Comparison of ENCODE assay signal across 17 cellular contexts in the genomic region with DNA sequence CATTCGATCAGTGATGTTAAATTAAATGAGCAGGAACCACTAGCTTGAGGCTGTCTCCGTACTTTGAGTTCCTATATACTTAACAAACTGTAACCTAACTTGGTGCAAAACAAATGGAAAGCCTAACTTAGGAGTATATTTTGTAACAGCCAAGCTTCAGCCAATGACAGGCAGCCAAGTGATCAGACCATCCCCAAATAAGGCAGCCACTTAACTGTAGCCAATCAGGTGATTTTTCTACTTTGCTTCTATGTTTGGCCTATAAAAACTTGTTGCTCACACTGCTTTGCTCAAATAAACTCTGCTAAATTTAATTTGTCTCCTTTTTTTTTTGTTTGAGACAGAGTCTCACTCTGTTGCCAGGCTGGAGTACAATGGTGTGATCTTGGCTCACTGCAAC. TPM values are rescaled to one million over a fixed set of nuclear protein-coding genes. Genes with fewer than 3 reads are reported as not detected.
DNase-seq lines count a peak whose midpoint lies in the region; ATAC-seq and TF ChIP-seq lines count a peak whose summit lies in the region.
"Had no signal": no experiment of that assay in that cellular context is flagged by ENCODE, and none has a peak within 500 bp of the region (broad histone marks: within the 10 kb centered on the region; RNA-seq: fewer than 3 reads in every experiment).

No MANE protein-coding gene starts in this region.

- H3K9me2 ChIP-seq in GM23338 (ENCODE audit: insufficient read depth): no peaks in the 10 kb centered on the region

- no peaks in the 10 kb centered on the region for H3K79me1 ChIP-seq in mesenchymal stem cell (replicated peaks; ENCODE audit: low read length, poor library complexity, severe bottlenecking)

- TF ChIP-seq CTCF in 22Rv1 (IDR thresholded peaks at IDR 0.05): no peak
- no peak for TF ChIP-seq CTCF in GM23338 (conservative IDR thresholded peaks at IDR 0.05; ENCODE audit: low read depth in 2 of 2)
- no peak for TF ChIP-seq CTCF in breast epithelium (IDR thresholded peaks at IDR 0.05)
- no peak for TF ChIP-seq CTCF in CD4-positive, alpha-beta T cell (IDR thresholded peaks at IDR 0.05)

- H3K9me3 ChIP-seq in mesenchymal stem cell (ENCODE audit: control insufficient read depth, low read length) (no peaks in the 10 kb centered on the region), breast epithelium (no peaks in the 10 kb centered on the region)
- H3K9me3 ChIP-seq in CD4-positive, alpha-beta T cell (ENCODE audit: control insufficient read depth, low read length): no peaks in the 10 kb centered on the region
- H3K9me3 ChIP-seq: BE2C, Caco-2 had no signal

- no peak for TF ChIP-seq POLR2A in breast epithelium (IDR thresholded peaks at IDR 0.05)

- peaks cover 2% of the 10 kb centered on the region for H3K27me3 Mint-ChIP-seq in GM23338 (ENCODE audit: insufficient read depth, low read depth, poor library complexity)
- peaks cover 8% of the 10 kb centered on the region for H3K27me3 Mint-ChIP-seq in CD4-positive, alpha-beta T cell

- H3K36me3 Mint-ChIP-seq in GM23338 (ENCODE audit: low read depth): no peaks in the 10 kb centered on the region
- no peaks in the 10 kb centered on the region for H3K36me3 Mint-ChIP-seq in CD4-positive, alpha-beta T cell (ENCODE audit: low read depth)
- H3K36me3 Mint-ChIP-seq: CD8-positive, alpha-beta memory T cell had no signal

- H3K23ac ChIP-seq in mesenchymal stem cell (ENCODE audit: low read length in 2 of 2): no peak overlapping the region

- POLR2A ChIA-PET in CD4-positive, alpha-beta T cell (lab: Charles Lee): no interaction called here

- peak overlapping the region; percentile 19 for H2BK120ac ChIP-seq in mesenchymal stem cell (ENCODE audit: low read depth, low read length)

- no peak overlapping the region for H2BK12ac ChIP-seq in mesenchymal stem cell (ENCODE audit: low read length in 2 of 2)

- no peaks in the 10 kb centered on the region for H3F3A ChIP-seq in GM23338 (replicated peaks; ENCODE audit: low read depth)

- no peaks in the 10 kb centered on the region for H3K79me2 ChIP-seq in GM23338 (replicated peaks; ENCODE audit: insufficient read depth)

- no peak overlapping the region for H4K8ac ChIP-seq in mesenchymal stem cell (ENCODE audit: low read length)

- no peak for DNase-seq in GM23338 (ENCODE audit: low spot score)
- peak; percentile 2 for DNase-seq in MV-4-11 (lab: John Stamatoyannopoulos, UW)
- no peak for DNase-seq in mesenchymal stem cell
- DNase-seq in breast epithelium (ENCODE audit: low spot score in 2 of 2): no peak
- DNase-seq in CD4-positive, alpha-beta T cell: no peak
- DNase-seq: BE2C; Caco-2; CD8-positive, alpha-beta memory T cell; DMS53; GOT3; H9; KBM-7 had no signal

- H2BK15ac ChIP-seq in mesenchymal stem cell (ENCODE audit: low read depth, poor library complexity, severe bottlenecking): no peak overlapping the region

- ATAC-seq in GM23338 (no peak), HG03025 (IDR thresholded peaks at IDR 0.05; ENCODE audit: low FRiP score, unreplicated experiment) (no peak)
- no peak for ATAC-seq in CD4-positive, alpha-beta T cell (ENCODE audit: poor library complexity)
- ATAC-seq: GM12878 had no signal

- no peak overlapping the region for H3K4me3 Mint-ChIP-seq in GM23338
- H3K4me3 Mint-ChIP-seq in CD4-positive, alpha-beta T cell: no peak overlapping the region
- H3K4me3 Mint-ChIP-seq: CD8-positive, alpha-beta memory T cell; H9 had no signal

- H3K9ac ChIP-seq in mesenchymal stem cell (ENCODE audit: low read length): no peak overlapping the region

- H3K27ac Mint-ChIP-seq in GM23338: no peak overlapping the region
- H3K27ac Mint-ChIP-seq in CD4-positive, alpha-beta T cell: no peak overlapping the region
- H3K27ac Mint-ChIP-seq: CD8-positive, alpha-beta memory T cell had no signal

- no peak overlapping the region for H4K91ac ChIP-seq in mesenchymal stem cell (ENCODE audit: low read length)

- 94% methylated on average over 2 of the region's 2 CpGs for WGBS in mesenchymal stem cell

- H3K4me2 ChIP-seq in GM23338 (no peak overlapping the region), mesenchymal stem cell (ENCODE audit: low read length, poor library complexity, severe bottlenecking) (no peak overlapping the region)

- no peak overlapping the region for H3K4me3 ChIP-seq in GM23338
- H3K4me3 ChIP-seq in mesenchymal stem cell (ENCODE audit: insufficient read depth in 1 of 2, low read depth in 1 of 2, low read length in 2 of 2): no peak overlapping the region
- no peak overlapping the region for H3K4me3 ChIP-seq in breast epithelium
- H3K4me3 ChIP-seq: GM12878 had no signal

- H3K27ac ChIP-seq in 22Rv1: peak overlapping the region; percentile 69
- H3K27ac ChIP-seq in GM23338 (ENCODE audit: low read depth): no peak overlapping the region
- no peak overlapping the region for H3K27ac ChIP-seq in mesenchymal stem cell (ENCODE audit: low read length, poor library complexity, severe bottlenecking)
- H3K27ac ChIP-seq in breast epithelium: no peak overlapping the region
- H3K27ac ChIP-seq in CD4-positive, alpha-beta T cell (ENCODE audit: low read depth, low read length): no peak overlapping the region
- H3K27ac ChIP-seq: C4-2B, HL-60 had no signal

- no peak overlapping the region for H3K18ac ChIP-seq in mesenchymal stem cell (ENCODE audit: low read depth in 1 of 2, low read length in 2 of 2)

- H3K4me1 ChIP-seq in GM23338 (ENCODE audit: insufficient read depth): no peaks in the 10 kb centered on the region
- H3K4me1 ChIP-seq in mesenchymal stem cell (ENCODE audit: control insufficient read depth, insufficient read depth, low read depth, low read length): no peaks in the 10 kb centered on the region
- H3K4me1 ChIP-seq in breast epithelium: no peaks in the 10 kb centered on the region
- H3K4me1 ChIP-seq: BE2C, Caco-2 had no signal

- no peak overlapping the region for H2BK5ac ChIP-seq in mesenchymal stem cell (ENCODE audit: low read depth, low read length, poor library complexity, severe bottlenecking)

- CTCF ChIA-PET in CD4-positive, alpha-beta T cell (lab: Charles Lee): no interaction called here

- no peaks in the 10 kb centered on the region for H4K20me1 ChIP-seq in GM23338 (replicated peaks; ENCODE audit: insufficient read depth)

- H3K4me1 Mint-ChIP-seq in GM23338: no peaks in the 10 kb centered on the region
- no peaks in the 10 kb centered on the region for H3K4me1 Mint-ChIP-seq in CD4-positive, alpha-beta T cell (ENCODE audit: low read depth)
- H3K4me1 Mint-ChIP-seq: CD8-positive, alpha-beta memory T cell had no signal

- no peak overlapping the region for H3K4ac ChIP-seq in mesenchymal stem cell (ENCODE audit: low read depth in 1 of 2, low read length in 2 of 2)

- no peak overlapping the region for H3K14ac ChIP-seq in mesenchymal stem cell (ENCODE audit: low read length in 2 of 2)

- intact Hi-C loops in breast epithelium (cut with DNase I; ENCODE audit: low total_unique reads): no loop called here
- intact Hi-C loops in CD4-positive, alpha-beta T cell (cut with DNase I, micrococcal nuclease): no loop called here

- peak overlapping the region; percentile 24; the same call in 1 of the 2 replicates for H2AFZ ChIP-seq in GM23338
- no peak overlapping the region for H2AFZ ChIP-seq in mesenchymal stem cell (ENCODE audit: low read depth, low read length)

- H3K9me3 Mint-ChIP-seq in GM23338: no peaks in the 10 kb centered on the region; the same call in 2 of the 3 replicates
- no peaks in the 10 kb centered on the region for H3K9me3 Mint-ChIP-seq in CD4-positive, alpha-beta T cell
- H3K9me3 Mint-ChIP-seq: CD8-positive, alpha-beta memory T cell had no signal

- H2AK5ac ChIP-seq in mesenchymal stem cell (ENCODE audit: low read length, severe bottlenecking): no peak overlapping the region

- H3K27me3 ChIP-seq in GM23338 (ENCODE audit: insufficient read depth) (no peaks in the 10 kb centered on the region), mesenchymal stem cell (ENCODE audit: control insufficient read depth in 1 of 2, insufficient read depth in 1 of 2, low read length in 2 of 2) (no peaks in the 10 kb centered on the region), breast epithelium (no peaks in the 10 kb centered on the region)
- no peaks in the 10 kb centered on the region for H3K27me3 ChIP-seq in CD4-positive, alpha-beta T cell (ENCODE audit: control insufficient read depth, insufficient read depth, low read length)
- H3K27me3 ChIP-seq: BE2C had no signal

- H3K36me3 ChIP-seq in GM23338 (ENCODE audit: insufficient read depth): no peaks in the 10 kb centered on the region
- H3K36me3 ChIP-seq in mesenchymal stem cell (ENCODE audit: control insufficient read depth in 1 of 2, insufficient read depth in 2 of 2, low read depth in 1 of 2, low read length in 2 of 2): no peaks in the 10 kb centered on the region
- no peaks in the 10 kb centered on the region for H3K36me3 ChIP-seq in breast epithelium
- H3K36me3 ChIP-seq: BE2C had no signal

RNA-seq across cellular contexts. Expression of a gene that starts 19.3 kb away (rescaled TPM):
- total RNA-seq in GM23338 (2014; rRNA removed; shearing (Covaris generic)): 130 and 140 TPM in 2 replicates
- 481 and 565 TPM in 2 replicates for polyA plus RNA-seq in GM23338 (2016; fragmentation: Nextera tagmentation; extraction: Ambion mirVana)
- 17.9 TPM for polyA plus RNA-seq in mesenchymal stem cell (2013, experiment 1 of 2)
- polyA plus RNA-seq in mesenchymal stem cell (2013, experiment 2 of 2): 18.7 TPM
- 10 to 100 TPM; 22.7 to 38.8 (median 28.2) TPM for total RNA-seq in breast epithelium
- 10 to 100 TPM; 35.4 to 37.9 TPM for total RNA-seq in CD4-positive, alpha-beta T cell

RNA-seq across cellular contexts. Expression of a gene that starts 37.9 kb away (rescaled TPM):
- total RNA-seq in GM23338 (2014; rRNA removed; shearing (Covaris generic)): 57.2 and 67.3 TPM in 2 replicates
- 39.1 and 42.3 TPM in 2 replicates for polyA plus RNA-seq in GM23338 (2016; fragmentation: Nextera tagmentation; extraction: Ambion mirVana)
- 13.2 TPM for polyA plus RNA-seq in mesenchymal stem cell (2013, experiment 1 of 2)
- 11.4 TPM for polyA plus RNA-seq in mesenchymal stem cell (2013, experiment 2 of 2)
- 10 to 100 TPM; 23.0 to 51.4 (median 34.4) TPM for total RNA-seq in breast epithelium
- 10 to 100 TPM; 40.4 to 40.7 TPM for total RNA-seq in CD4-positive, alpha-beta T cell
